ENCODE assay signal across 22 cellular contexts in the genomic region with DNA sequence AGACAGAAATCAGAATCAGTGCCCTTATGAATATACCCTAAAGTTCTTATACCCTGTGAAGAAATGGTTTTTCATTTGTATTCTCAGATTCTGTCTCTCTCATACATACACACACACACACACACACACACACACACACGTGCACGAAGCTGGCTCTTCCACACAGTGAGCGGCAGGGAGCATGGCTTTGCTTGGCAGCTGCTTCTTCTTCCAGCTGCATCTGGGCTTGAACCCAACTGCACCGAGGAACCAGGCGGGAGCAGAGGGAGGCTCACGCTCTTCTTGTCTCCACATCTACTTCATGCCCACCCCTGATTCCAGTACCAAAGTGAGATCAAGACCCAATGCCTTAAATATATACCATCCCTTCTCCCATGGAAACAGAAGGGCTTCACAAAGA. TPM values are rescaled to one million over a fixed set of nuclear protein-coding genes. Genes with fewer than 3 reads are reported as not detected.
"Had no signal": no experiment of that assay in that cellular context is flagged by ENCODE, and none has a peak within 500 bp of the region (broad histone marks: within the 10 kb centered on the region; RNA-seq: fewer than 3 reads in every experiment).

No MANE protein-coding gene starts in this region.

- H3K9me3 ChIP-seq: ascending aorta, body of pancreas had no signal

- H3K27me3 ChIP-seq: ascending aorta, body of pancreas had no signal

- ATAC-seq: activated CD8-positive, alpha-beta memory T cell treated with anti-CD3 and anti-CD28 coated beads, Interleukin-2, amount 10 ng/mL, durations not matched to agents 7 days and 5 days; activated naive CD4-positive, alpha-beta T cell treated with anti-CD3 and anti-CD28 coated beads, Interleukin-2, amount 50 U/mL, for 72 hours; activated naive CD8-positive, alpha-beta T cell treated with anti-CD3 and anti-CD28 coated beads, Interleukin-2, amount 50 U/mL, for 24 hours; body of pancreas; T-helper 17 cell had no signal

- DNase-seq: activated CD4-positive, alpha-beta T cell treated with anti-CD3 and anti-CD28 coated beads, Interleukin-2, amount 10 ng/mL, durations not matched to agents 24 days and 14 days; activated CD4-positive, alpha-beta T cell treated with anti-CD3 and anti-CD28 coated beads, Interleukin-2, amount 50 U/mL, for 48 hours; activated CD4-positive, CD25-positive, alpha-beta regulatory T cell treated with anti-CD3 and anti-CD28 coated beads, Interleukin-2, amount 50 U/mL, for 72 hours; activated CD8-positive, alpha-beta memory T cell treated with anti-CD3 and anti-CD28 coated beads, Interleukin-2, amount 10 ng/mL, durations not matched to agents 7 days and 5 days; activated effector memory CD4-positive, alpha-beta T cell treated with Interleukin-2 at 50 U/mL for 16 hours; activated naive CD4-positive, alpha-beta T cell treated with Interleukin-2 at 50 U/mL for 16 hours; activated naive CD8-positive, alpha-beta T cell treated with anti-CD3 and anti-CD28 coated beads, Interleukin-2, amount 50 U/mL, for 24 hours; activated T-cell treated with anti-CD3 and anti-CD28 coated beads, Interleukin-2, amount 50 U/mL, for 24 hours; amniotic stem cell; NCI-H1417 treated with DMSO at 0.1 percent for 48 hours; NCI-H1694; NCI-H2029; NCI-H748 treated with DMSO at 0.1 percent for 48 hours; SIG-M5; T-helper 17 cell; T-helper 9 cell had no signal

- H3K27ac ChIP-seq: ascending aorta, body of pancreas had no signal

- H3K4me1 ChIP-seq: ascending aorta, body of pancreas had no signal

- H3K4me3 ChIP-seq: ascending aorta, body of pancreas, K562 had no signal

- FAIRE-seq: K562 had no signal

- H3K36me3 ChIP-seq: ascending aorta had no signal

RNA-seq across cellular contexts. Expression of a gene that starts 19.4 kb away (rescaled TPM):
- total RNA-seq: activated CD4-positive, alpha-beta T cell treated with anti-CD3 and anti-CD28 coated beads, Interleukin-2, amount 10 ng/mL, durations not matched to agents 24 days and 14 days; activated CD8-positive, alpha-beta memory T cell treated with anti-CD3 and anti-CD28 coated beads, Interleukin-2, amount 10 ng/mL, durations not matched to agents 7 days and 5 days; activated naive CD4-positive, alpha-beta T cell treated with anti-CD3 and anti-CD28 coated beads, Interleukin-2, amount 50 U/mL, for 72 hours; activated T-helper 1 cell treated with anti-CD3 and anti-CD28 coated beads, Interleukin-12 subunit alpha, Interleukin-12 subunit beta, Interleukin-2, Interleukin-4 antibody, amounts not matched to agents 30 ng/mL and 10 ng/mL and 1 ng/mL, durations not matched to agents 14 hours and 24 hours and 36 hours; K562; RPMI7951; T-helper 17 cell had no signal
- polyA plus RNA-seq: K562 had no signal
